ENCODE assay signal across 9 cellular contexts in genomic region chr6:118186676-118187567, GRCh38.
DNase-seq lines count a peak whose midpoint lies in the region; ATAC-seq and TF ChIP-seq lines count a peak whose summit lies in the region.
"Had no signal": no experiment of that assay in that cellular context is flagged by ENCODE, and none has a peak within 500 bp of the region (broad histone marks: within the 10 kb centered on the region; RNA-seq: fewer than 3 reads in every experiment).

No MANE protein-coding gene starts in this region.

- BruUV-seq in Caco-2 (replicated peaks; lab: Mats Ljungman, UMichigan), result no TSS peak
- no TSS peak for BruUV-seq in Calu3 (replicated peaks; lab: Mats Ljungman, UMichigan)

- no peaks in the 10 kb centered on the region for H3K4me1 ChIP-seq in Caco-2

- POLR2A ChIA-PET in Caco-2 (lab: Charles Lee), result no interaction called here

- DNase-seq in iris pigment epithelial cell (ENCODE audit: low read depth) (peak; percentile 1), Caco-2 (no peak), Calu3 (no peak), retina (no peak), iPS-NIHi7 (ENCODE audit: extremely low spot score) (no peak)

- no peaks in the 10 kb centered on the region for H3K36me3 Mint-ChIP-seq in Caco-2 (ENCODE audit: insufficient read depth, unreplicated experiment)
- no peaks in the 10 kb centered on the region for H3K36me3 Mint-ChIP-seq in Calu3 (ENCODE audit: insufficient read depth, unreplicated experiment)

- no peaks in the 10 kb centered on the region for H3K27me3 ChIP-seq in Caco-2 (replicated peaks; ENCODE audit: control insufficient read depth, insufficient read depth, low read length)

- H3K27ac Mint-ChIP-seq in Caco-2 (ENCODE audit: unreplicated experiment) (no peak overlapping the region), Calu3 (ENCODE audit: unreplicated experiment) (no peak overlapping the region)

- no peaks in the 10 kb centered on the region for H3K9me3 ChIP-seq in Caco-2

- H3K4me3 ChIP-seq in Caco-2 (ENCODE audit: low read depth, low read length), result no peak overlapping the region

- intact Hi-C loops in Caco-2 (cut with micrococcal nuclease; ENCODE audit: unreplicated experiment), result no loop called here
- intact Hi-C loops in Calu3 (cut with micrococcal nuclease; ENCODE audit: unreplicated experiment), result no loop called here

- TF ChIP-seq CTCF in Caco-2 (IDR thresholded peaks at IDR 0.05; ENCODE audit: insufficient read depth in 1 of 2, low read depth in 1 of 2, low read length in 1 of 2, severe bottlenecking in 1 of 2, unreplicated experiment in 1 of 2) (no peak), Calu3 (IDR thresholded peaks at IDR 0.05; ENCODE audit: unreplicated experiment) (no peak)

- CTCF ChIA-PET in Caco-2 (lab: Charles Lee), result no interaction called here
- CTCF ChIA-PET in Calu3 (lab: Charles Lee), result no interaction called here

- H3K4me3 Mint-ChIP-seq in Caco-2 (ENCODE audit: unreplicated experiment), result no peak overlapping the region
- H3K4me3 Mint-ChIP-seq in Calu3 (ENCODE audit: low read depth, unreplicated experiment), result no peak overlapping the region

- no peaks in the 10 kb centered on the region for H3K36me3 ChIP-seq in Caco-2 (ENCODE audit: control insufficient read depth, insufficient read depth, low read length)

- H3K4me1 Mint-ChIP-seq in Caco-2 (ENCODE audit: low read depth, unreplicated experiment) (no peaks in the 10 kb centered on the region), Calu3 (ENCODE audit: low read depth, unreplicated experiment) (no peaks in the 10 kb centered on the region)

- no peaks in the 10 kb centered on the region for H3K9me3 Mint-ChIP-seq in Caco-2 (ENCODE audit: unreplicated experiment)
- H3K9me3 Mint-ChIP-seq in Calu3 (ENCODE audit: low read depth, unreplicated experiment), result no peaks in the 10 kb centered on the region

- ATAC-seq in GM18499 (IDR thresholded peaks at IDR 0.05; ENCODE audit: insufficient read depth, unreplicated experiment), result peak; percentile 54
- peak; percentile 69 for ATAC-seq in GM21360 (IDR thresholded peaks at IDR 0.05; ENCODE audit: unreplicated experiment)
- peak; percentile 46 for ATAC-seq in HG03439 (IDR thresholded peaks at IDR 0.05; ENCODE audit: unreplicated experiment)
- ATAC-seq: HCT116 had no signal

- peaks cover 8% of the 10 kb centered on the region for H3K27me3 Mint-ChIP-seq in Caco-2 (ENCODE audit: insufficient read depth, unreplicated experiment)
- H3K27me3 Mint-ChIP-seq in Calu3 (ENCODE audit: unreplicated experiment), result peaks cover 14% of the 10 kb centered on the region
